ENCODE assay signal across 8 cellular contexts in the genomic region with DNA sequence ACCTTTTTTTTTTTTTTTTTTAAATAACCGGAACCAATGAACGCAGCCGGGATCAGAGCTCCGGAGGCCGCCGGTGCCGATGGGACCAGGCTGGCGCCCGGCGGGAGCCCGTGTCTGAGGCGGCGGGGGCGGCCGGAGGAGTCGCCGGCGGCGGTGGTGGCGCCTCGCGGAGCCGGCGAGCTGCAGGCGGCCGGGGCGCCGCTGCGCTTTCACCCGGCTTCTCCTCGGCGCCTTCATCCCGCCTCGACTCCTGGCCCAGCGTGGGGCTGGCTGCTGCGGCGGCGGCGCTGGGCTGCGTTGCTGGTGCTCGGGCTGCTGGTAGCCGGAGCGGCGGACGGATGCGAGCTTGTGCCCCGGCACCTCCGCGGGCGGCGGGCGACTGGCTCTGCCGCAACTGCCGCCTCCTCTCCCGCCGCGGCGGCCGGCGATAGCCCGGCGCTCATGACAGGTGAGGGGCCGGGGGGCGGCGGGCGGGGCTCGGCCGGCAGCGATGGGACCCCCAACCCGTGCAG. TPM values are rescaled to one million over a fixed set of nuclear protein-coding genes. Genes with fewer than 3 reads are reported as not detected.
DNase-seq lines count a peak whose midpoint lies in the region; ATAC-seq, FAIRE-seq and TF ChIP-seq lines count a peak whose summit lies in the region.

No MANE protein-coding gene starts in this region.

- no peak for FAIRE-seq in small intestine (lab: Jason Lieb, UNC)

- in situ Hi-C loops in astrocyte of the cerebellum (cut with HindIII; ENCODE audit: low sequenced_read_pairs), result no loop called here

- H3K4me1 ChIP-seq in iPS-18a (ENCODE audit: control insufficient read depth, low read depth, low read length) (peaks cover 58% of the 10 kb centered on the region), small intestine (ENCODE audit: control insufficient read depth in 2 of 2, insufficient read depth in 1 of 2, low read depth in 1 of 2, low read length in 1 of 2) (peaks cover 10 to 17% of the 10 kb centered on the region in 2 donors)

- H3K9ac ChIP-seq in iPS-18a (ENCODE audit: low read length), result peak overlapping the region; percentile 53

- H3K27me3 ChIP-seq in HL-60 (ENCODE audit: insufficient read depth, poor library complexity, severe bottlenecking) (no peaks in the 10 kb centered on the region), iPS-18a (ENCODE audit: control insufficient read depth, insufficient read depth, low read length) (peaks cover 29% of the 10 kb centered on the region), small intestine (ENCODE audit: control insufficient read depth in 2 of 2, insufficient read depth in 2 of 2, low read length in 2 of 2) (no peaks in the 10 kb centered on the region)

- TF ChIP-seq CTCF in HL-60 (IDR thresholded peaks at IDR 0.05; ENCODE audit: insufficient read depth, low read length) (no peak), astrocyte of the cerebellum (IDR thresholded peaks at IDR 0.05; ENCODE audit: low read depth, low read length, missing control alignments) (no peak)

- H3K27ac ChIP-seq in HL-60 (replicated peaks) (peak overlapping the region; percentile 41), iPS-18a (ENCODE audit: low read length) (no peak overlapping the region), small intestine (ENCODE audit: low read depth in 1 of 2, low read length in 1 of 2) (peak overlapping the region; percentile 94 to 97)

- H3K36me3 ChIP-seq in iPS-18a (ENCODE audit: control insufficient read depth, low read depth, low read length), result no peaks in the 10 kb centered on the region
- no peaks in the 10 kb centered on the region for H3K36me3 ChIP-seq in small intestine (ENCODE audit: control insufficient read depth in 2 of 2, insufficient read depth in 2 of 2, low read length in 2 of 2)

- WGBS in small intestine, 3 donors, result 0 to 1% (median 0%) methylated on average over 42 to 70 of the region's 70 CpGs

- H3K9me3 ChIP-seq in iPS-18a (ENCODE audit: control insufficient read depth, low read depth, low read length), result no peaks in the 10 kb centered on the region
- no peaks in the 10 kb centered on the region for H3K9me3 ChIP-seq in small intestine (ENCODE audit: control insufficient read depth, low read depth)

- peak overlapping the region; percentile 68 for H3K4me3 ChIP-seq in HL-60 (replicated peaks; ENCODE audit: insufficient read depth, low read length)
- H3K4me3 ChIP-seq in astrocyte of the cerebellum (ENCODE audit: low read depth, low read length), result peak overlapping the region; percentile 79
- peak overlapping the region; percentile 90 for H3K4me3 ChIP-seq in iPS-18a (ENCODE audit: low read length)
- H3K4me3 ChIP-seq in small intestine (ENCODE audit: low read depth in 1 of 2, low read length in 2 of 2), result peak overlapping the region; percentile 98 to 99

- ATAC-seq in GM21390 (IDR thresholded peaks at IDR 0.05; ENCODE audit: unreplicated experiment), result peak; percentile 21

- DNase-seq in D341Med (ENCODE audit: low spot score) (peak; percentile 65), HL-60 (ENCODE audit: low read depth in 1 of 2, low spot score in 1 of 2) (peak in 1 of 2 experiments; percentile 49), T1000 (lab: John Stamatoyannopoulos, UW) (peak; percentile 81), astrocyte of the cerebellum (ENCODE audit: low read depth) (no peak), small intestine (no peak), SW480 (ENCODE audit: low spot score) (no peak)

RNA-seq across cellular contexts. Expression of a gene that starts 0.3 kb away (rescaled TPM):
- polyA plus RNA-seq in small intestine, result 10 to 100 TPM in 2 of 3 donors, 1 to 10 TPM in 1; 7.6 to 17.4 (median 14.1) TPM

Comparison
In these comparisons a context has a peak if more than half of its experiments do, and no peak if none do; other contexts are left out.
1. DNase-seq: peak in D341Med (single experiment) and T1000 (single experiment); none in astrocyte of the cerebellum (single experiment), small intestine (single experiment) and SW480 (single experiment).
2. Peak in every context shown above with its lines, with median percentiles within 50 percentile points of each other: H3K4me3 ChIP-seq.